Comparison of ENCODE assay signal across 17 cellular contexts in the genomic region with DNA sequence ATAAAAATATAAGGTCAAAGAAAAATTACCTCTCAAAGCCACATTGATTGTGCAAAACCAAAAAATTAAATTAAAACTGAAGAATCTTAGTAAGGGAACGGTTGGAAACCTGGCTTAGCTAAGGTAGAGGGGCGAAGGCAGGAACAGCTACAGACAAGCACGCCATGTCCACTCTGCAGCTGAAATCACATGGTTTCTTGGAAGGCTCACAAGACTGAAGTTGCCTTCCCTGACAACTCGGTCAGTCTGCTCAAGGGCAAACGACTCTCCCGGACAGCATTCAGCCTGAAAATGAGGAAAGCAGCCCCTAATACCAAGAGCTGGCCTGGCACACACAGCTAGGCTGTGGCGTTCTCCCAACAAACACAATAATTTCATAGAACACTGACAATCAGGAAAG. TPM values are rescaled to one million over a fixed set of nuclear protein-coding genes. Genes with fewer than 3 reads are reported as not detected.
"Had no signal": no experiment of that assay in that cellular context is flagged by ENCODE, and none has a peak within 500 bp of the region (broad histone marks: within the 10 kb centered on the region; RNA-seq: fewer than 3 reads in every experiment).

No MANE protein-coding gene starts in this region.

- DNase-seq: activated CD4-positive, alpha-beta T cell treated with anti-CD3 and anti-CD28 coated beads for 1 hour; activated CD4-positive, alpha-beta T cell treated with anti-CD3 and anti-CD28 coated beads, Interleukin-2, amount 50 U/mL, for 4 hours; activated naive CD4-positive, alpha-beta T cell treated with Interleukin-2 at 50 U/mL for 16 hours; activated T-cell treated with anti-CD3 and anti-CD28 coated beads for 4 hours; aorta; stimulated activated naive B cell treated with anti-CD40 and anti-IgM and Interleukin-4, amounts not matched to agents 10 μg/mL and 1 μg/mL and 100 μg/mL, for 72 hours; T-helper 9 cell had no signal

- ATAC-seq: stimulated activated naive B cell treated with anti-CD40 and anti-IgM and Interleukin-4, amounts not matched to agents 10 μg/mL and 1 μg/mL and 100 μg/mL, for 72 hours had no signal

- H3K27ac Mint-ChIP-seq: memory B cell; nephron; stimulated activated naive B cell treated with anti-CD40 and anti-IgM and Interleukin-4, amounts not matched to agents 10 μg/mL and 1 μg/mL and 100 μg/mL, for 72 hours had no signal

- H3K27ac ChIP-seq: breast epithelium, gastroesophageal sphincter, tibial nerve, uterus had no signal

- H3K27me3 ChIP-seq: breast epithelium, gastroesophageal sphincter, tibial nerve, uterus had no signal

- H3K36me3 ChIP-seq: breast epithelium, gastroesophageal sphincter, tibial nerve, uterus had no signal

- H3K9me3 ChIP-seq: uterus had no signal

- H3K4me3 ChIP-seq: breast epithelium, gastroesophageal sphincter, tibial nerve, uterus had no signal

- H3K4me1 ChIP-seq: breast epithelium, gastroesophageal sphincter, uterus had no signal

- H3K4me3 Mint-ChIP-seq: endodermal cell; memory B cell; nephron; stimulated activated naive B cell treated with anti-CD40 and anti-IgM and Interleukin-4, amounts not matched to agents 10 μg/mL and 1 μg/mL and 100 μg/mL, for 72 hours had no signal

- H3K36me3 Mint-ChIP-seq: memory B cell; stimulated activated naive B cell treated with anti-CD40 and anti-IgM and Interleukin-4, amounts not matched to agents 10 μg/mL and 1 μg/mL and 100 μg/mL, for 72 hours had no signal

- H3K4me1 Mint-ChIP-seq: memory B cell; nephron; stimulated activated naive B cell treated with anti-CD40 and anti-IgM and Interleukin-4, amounts not matched to agents 10 μg/mL and 1 μg/mL and 100 μg/mL, for 72 hours had no signal

RNA-seq across cellular contexts. Expression of gene BECN2, which starts 22.7 kb away (rescaled TPM):
- total RNA-seq: aorta, breast epithelium, dermis microvascular lymphatic vessel endothelial cell, endodermal cell, epithelial cell of proximal tubule, gastroesophageal sphincter, osteoblast, tibial nerve, uterus had no signal
- polyA plus RNA-seq: aorta had no signal
